8 cellular contexts compared by ENCODE assay signal in genomic region chr16:85553436-85554113, GRCh38. TPM values are rescaled to one million over a fixed set of nuclear protein-coding genes. Genes with fewer than 3 reads are reported as not detected.
DNase-seq lines count a peak whose midpoint lies in the region; ATAC-seq and TF ChIP-seq lines count a peak whose summit lies in the region.

No MANE protein-coding gene starts in this region.

- peak overlapping the region; percentile 69 for H3K4me3 ChIP-seq in epithelial cell of esophagus (ENCODE audit: low read length)
- peak overlapping the region; percentile 66 to 86 for H3K4me3 ChIP-seq in muscle layer of colon (ENCODE audit: low read depth in 1 of 2, low read length in 2 of 2)

- ATAC-seq in HG02642 (IDR thresholded peaks at IDR 0.05; ENCODE audit: poor library complexity, unreplicated experiment): peak; percentile 37

- peak overlapping the region; percentile 93 for H3K27ac ChIP-seq in muscle layer of colon (ENCODE audit: low read depth, low read length)

- H3K36me3 Mint-ChIP-seq in type B pancreatic cell: no peaks in the 10 kb centered on the region

- no peaks in the 10 kb centered on the region for H3K27me3 Mint-ChIP-seq in type B pancreatic cell

- H3K4me1 ChIP-seq in muscle layer of colon (ENCODE audit: insufficient read depth, low read length): peaks cover 35% of the 10 kb centered on the region

- TF ChIP-seq CTCF in epithelial cell of esophagus (IDR thresholded peaks at IDR 0.05; ENCODE audit: insufficient read depth, low read depth, low read length, missing control alignments) (no peak), type B pancreatic cell (conservative IDR thresholded peaks at IDR 0.05) (peak; percentile 38)

- peak overlapping the region; percentile 78 for H3K9ac ChIP-seq in muscle layer of colon (ENCODE audit: low read length)

- peaks cover 33% of the 10 kb centered on the region for H3K4me1 Mint-ChIP-seq in type B pancreatic cell (ENCODE audit: unreplicated experiment)

- no peaks in the 10 kb centered on the region for H3K36me3 ChIP-seq in muscle layer of colon (ENCODE audit: insufficient read depth, low read length)

- DNase-seq in activated CD4-positive, alpha-beta T cell treated with anti-CD3 and anti-CD28 coated beads for 4 hours: peak; percentile 16 to 28
- no peak for DNase-seq in activated CD4-positive, alpha-beta T cell treated with anti-CD3 and anti-CD28 coated beads, Interleukin-2, amount 50 U/mL, for 4 hours
- DNase-seq in NCI-H1930 (lab: John Stamatoyannopoulos, UW) (peak; percentile 51 to 62), epithelial cell of esophagus (ENCODE audit: low read depth) (peak; percentile 42), type B pancreatic cell (ENCODE audit: extremely low spot score, unreplicated experiment) (no peak)
- DNase-seq in activated CD4-positive, alpha-beta T cell treated with anti-CD3 and anti-CD28 coated beads, Interleukin-2, amount 50 U/mL, for 1 hour: peak; percentile 35

- peak overlapping the region; percentile 96 for H3K27ac Mint-ChIP-seq in type B pancreatic cell

- H3K9me3 Mint-ChIP-seq in type B pancreatic cell: no peaks in the 10 kb centered on the region

- H3K27me3 ChIP-seq in muscle layer of colon (ENCODE audit: control insufficient read depth in 1 of 2, insufficient read depth in 2 of 2, low read length in 2 of 2): no peaks in the 10 kb centered on the region

- no peaks in the 10 kb centered on the region for H3K9me3 ChIP-seq in muscle layer of colon (ENCODE audit: low read length)

- H3K4me3 Mint-ChIP-seq in type B pancreatic cell: peak overlapping the region; percentile 99

RNA-seq across cellular contexts. Expression of gene GSE1, which starts 59.5 kb away (rescaled TPM):
- total RNA-seq in type B pancreatic cell (ENCODE audit: low replicate concordance): 101 and 112 TPM in 2 replicates

Comparison
In these comparisons a context has a peak if more than half of its experiments do, and no peak if none do; other contexts are left out.
1. DNase-seq: peak in activated CD4-positive, alpha-beta T cell treated with anti-CD3 and anti-CD28 coated beads for 4 hours (2 of 2), NCI-H1930 (2 of 2), activated CD4-positive, alpha-beta T cell treated with anti-CD3 and anti-CD28 coated beads, Interleukin-2, amount 50 U/mL, for 1 hour (single experiment) and epithelial cell of esophagus (single experiment); none in activated CD4-positive, alpha-beta T cell treated with anti-CD3 and anti-CD28 coated beads, Interleukin-2, amount 50 U/mL, for 4 hours (0 of 2) and type B pancreatic cell (single experiment).